In the genomic region with DNA sequence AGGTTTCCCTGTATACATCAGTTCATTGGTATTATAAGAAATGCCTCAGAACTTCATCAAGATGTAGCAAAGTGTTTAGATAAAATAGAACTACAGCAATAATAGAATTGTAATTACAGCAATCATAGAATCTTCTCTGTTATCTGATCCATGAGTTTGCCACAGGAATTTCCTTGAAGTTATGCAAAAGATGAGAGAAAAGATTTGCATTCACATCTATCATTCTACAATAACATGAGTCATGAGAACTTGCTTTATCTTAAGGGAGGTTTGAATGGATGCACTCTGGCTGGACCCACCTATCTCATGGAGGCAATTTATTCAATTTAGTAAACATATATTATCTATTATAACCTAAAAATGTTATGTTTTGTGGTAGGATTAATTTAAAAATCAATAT, we compare ENCODE assay signal across 24 cellular contexts.
"Had no signal": no experiment of that assay in that cellular context is flagged by ENCODE, and none has a peak within 500 bp of the region (broad histone marks: within the 10 kb centered on the region; RNA-seq: fewer than 3 reads in every experiment).

No MANE protein-coding gene starts in this region.

- H3K36me3 Mint-ChIP-seq: naive thymus-derived CD4-positive, alpha-beta T cell; neural progenitor cell; stimulated activated effector memory CD8-positive, alpha-beta T cell treated with anti-CD3 and anti-CD28 coated beads, Interleukin-12 subunit alpha, Interleukin-12 subunit beta, amount 100 ng/mL, for 72 hours had no signal

- H3K27me3 Mint-ChIP-seq: effector memory CD8-positive, alpha-beta T cell; naive thymus-derived CD4-positive, alpha-beta T cell; progenitor cell of endocrine pancreas had no signal

- H3K36me3 ChIP-seq: gastrocnemius medialis, left lung, neural progenitor cell, right lobe of liver, stomach, thyroid gland, vagina had no signal

- H3K9ac ChIP-seq: neural progenitor cell, parathyroid adenoma had no signal

- H3K4me1 Mint-ChIP-seq: naive thymus-derived CD4-positive, alpha-beta T cell; neural progenitor cell; stimulated activated effector memory CD8-positive, alpha-beta T cell treated with anti-CD3 and anti-CD28 coated beads, Interleukin-12 subunit alpha, Interleukin-12 subunit beta, amount 100 ng/mL, for 72 hours had no signal

- H3K4me2 ChIP-seq: neural progenitor cell had no signal

- H3K27me3 ChIP-seq: gastrocnemius medialis, left lung, neural progenitor cell, right lobe of liver, stomach, thyroid gland, vagina had no signal

- ATAC-seq: effector memory CD8-positive, alpha-beta T cell; gastrocnemius medialis; left cardiac atrium; left lung; naive thymus-derived CD4-positive, alpha-beta T cell; right lobe of liver; stimulated activated effector memory CD8-positive, alpha-beta T cell treated with anti-CD3 and anti-CD28 coated beads, Interleukin-12 subunit alpha, Interleukin-12 subunit beta, amount 100 ng/mL, for 72 hours had no signal

- H3K79me2 ChIP-seq: parathyroid adenoma had no signal

- H3K4me3 ChIP-seq: gastrocnemius medialis, left lung, neural progenitor cell, right lobe of liver, stomach, thyroid gland, vagina had no signal

- H3K27ac ChIP-seq: gastrocnemius medialis, left lung, neural progenitor cell, parathyroid adenoma, right lobe of liver, stomach, thyroid gland, vagina had no signal

- H3K4me1 ChIP-seq: gastrocnemius medialis, left lung, parathyroid adenoma, right lobe of liver, stomach, thyroid gland, vagina had no signal

- H3K27ac Mint-ChIP-seq: effector memory CD8-positive, alpha-beta T cell; naive thymus-derived CD4-positive, alpha-beta T cell; nephron; neural progenitor cell; progenitor cell of endocrine pancreas; stimulated activated effector memory CD8-positive, alpha-beta T cell treated with anti-CD3 and anti-CD28 coated beads, Interleukin-12 subunit alpha, Interleukin-12 subunit beta, amount 100 ng/mL, for 72 hours had no signal

- H3K9me3 Mint-ChIP-seq: nephron, neural progenitor cell had no signal

- H3K9me3 ChIP-seq: gastrocnemius medialis, left lung, right lobe of liver, stomach, thyroid gland, vagina had no signal

- FAIRE-seq: endometrium, islet of Langerhans had no signal

- H2AFZ ChIP-seq: neural progenitor cell, parathyroid adenoma had no signal

- H3K4me3 Mint-ChIP-seq: effector memory CD8-positive, alpha-beta T cell; naive thymus-derived CD4-positive, alpha-beta T cell; nephron; neural progenitor cell; stimulated activated effector memory CD8-positive, alpha-beta T cell treated with anti-CD3 and anti-CD28 coated beads, Interleukin-12 subunit alpha, Interleukin-12 subunit beta, amount 100 ng/mL, for 72 hours had no signal

- DNase-seq: cortex of kidney; effector memory CD8-positive, alpha-beta T cell; gastrocnemius medialis; head of caudate nucleus; left cardiac atrium; left lung; mesendoderm; midbrain; naive thymus-derived CD4-positive, alpha-beta T cell; right lobe of liver; stimulated activated CD4-positive, alpha-beta T cell treated with anti-CD3 and anti-CD28 coated beads, Interleukin-2, amount 100 ng/mL, for 24 hours; stimulated activated CD4-positive, alpha-beta T cell treated with anti-CD3 and anti-CD28 coated beads, Interleukin-4, amount 100 ng/mL, for 24 hours; stimulated activated naive CD4-positive, alpha-beta T cell treated with Interleukin-2 at 50 U/mL for 16 hours; stomach; thyroid gland; trophoblast cell had no signal
